Comparison of ENCODE assay signal across 22 cellular contexts in genomic region chr12:100591979-100592378, GRCh38. TPM values are rescaled to one million over a fixed set of nuclear protein-coding genes. Genes with fewer than 3 reads are reported as not detected.
DNase-seq lines count a peak whose midpoint lies in the region; ATAC-seq and TF ChIP-seq lines count a peak whose summit lies in the region.
"Had no signal": no experiment of that assay in that cellular context is flagged by ENCODE, and none has a peak within 500 bp of the region (broad histone marks: within the 10 kb centered on the region; RNA-seq: fewer than 3 reads in every experiment).

No MANE protein-coding gene starts in this region.

- H4K91ac ChIP-seq in IMR-90 (ENCODE audit: insufficient read depth, low read depth, low read length): no peak overlapping the region

- no peak overlapping the region for H3K56ac ChIP-seq in IMR-90 (ENCODE audit: extremely low read depth, insufficient read depth, low read length)

- 0 out of 2 replicates have a peak overlapping the region, but pooled peaks have one; percentile 63 for H4K5ac ChIP-seq in IMR-90 (ENCODE audit: low read depth, low read length)

- H2AK9ac ChIP-seq in IMR-90 (replicated peaks; ENCODE audit: low read depth, low read length, poor library complexity): no peak overlapping the region

- no peaks in the 10 kb centered on the region for H3K9me1 ChIP-seq in IMR-90 (ENCODE audit: insufficient read depth, low read length)

- no CpG with 5 or more reads among the region's 4 CpGs for WGBS in IMR-90 (ENCODE audit: extremely low coverage in 2 of 2, insufficient read length in 1 of 2), 2 experiments

- H4K8ac ChIP-seq in IMR-90 (ENCODE audit: low read depth in 2 of 2, low read length in 2 of 2): 0 out of 4 replicates have a peak overlapping the region, but pooled peaks of 1 of the 2 experiments have one; percentile 16

- no peaks in the 10 kb centered on the region for H3K36me3 ChIP-seq in IMR-90 (ENCODE audit: control insufficient read depth, insufficient read depth, low read length)

- H4K20me1 ChIP-seq in IMR-90 (ENCODE audit: insufficient read depth, low read length): no peaks in the 10 kb centered on the region

- no peak overlapping the region for H3K4me3 ChIP-seq in IMR-90 (ENCODE audit: insufficient read depth, low read depth, low read length)
- H3K4me3 ChIP-seq: PC-9, SJSA1 had no signal

- dilution Hi-C loops in IMR-90 (cut with HindIII; ENCODE audit: low sequenced_read_pairs, unreplicated experiment): no loop called here

- no peak overlapping the region; the same call in 1 of the 2 replicates for H3K18ac ChIP-seq in IMR-90 (ENCODE audit: low read depth, low read length)

- 0 out of 2 replicates have a peak, but pooled peaks cover 2% of the 10 kb centered on the region for H3K9me3 ChIP-seq in IMR-90 (ENCODE audit: control insufficient read depth, insufficient read depth, low read length)
- H3K9me3 ChIP-seq: SJSA1 had no signal

- no peak overlapping the region for H2BK5ac ChIP-seq in IMR-90 (ENCODE audit: low read depth, low read length, poor library complexity, severe bottlenecking)

- TF ChIP-seq RAD21 in IMR-90 (IDR thresholded peaks at IDR 0.05; ENCODE audit: low read length): no peak

- ATAC-seq in IMR-90 (ENCODE audit: low read depth) (no peak), HG03439 (IDR thresholded peaks at IDR 0.05; ENCODE audit: unreplicated experiment) (no peak)

- no peak overlapping the region for H2BK15ac ChIP-seq in IMR-90 (ENCODE audit: low read depth, low read length)

- H3K4me2 ChIP-seq in IMR-90 (ENCODE audit: low read depth, low read length): no peak overlapping the region
- H3K4me2 ChIP-seq: PC-9 had no signal

- H3K27ac ChIP-seq in IMR-90 (ENCODE audit: insufficient read depth, low read length): no peak overlapping the region
- H3K27ac ChIP-seq: HL-60, PC-9, SJSA1 had no signal

- H2AFZ ChIP-seq in IMR-90 (replicated peaks; ENCODE audit: low read length, poor library complexity): no peak overlapping the region
- H2AFZ ChIP-seq: PC-9 had no signal

- DNase-seq in COLO829 (ENCODE audit: low spot score) (peak; percentile 69), IMR-90 (no peak), RPMI7951 (ENCODE audit: low read depth) (peak; percentile 73), left kidney (ENCODE audit: low read depth, low spot score) (peak; percentile 7), DMS79 treated with DMSO at 0.1 percent for 48 hours (lab: John Stamatoyannopoulos, UW) (no peak), kidney glomerular epithelial cell (lab: John Stamatoyannopoulos, UW) (no peak), NCI-H1694 (lab: John Stamatoyannopoulos, UW) (no peak)
- DNase-seq: C1 segment of cervical spinal cord; CD8-positive, alpha-beta memory T cell; DMS79; H9; Karpas-422; MM.1S; NCI-H1092; NCI-H1436 treated with DMSO at 0.1 percent for 48 hours; NCI-H2029 treated with DMSO at 0.1 percent for 48 hours; PC-9 had no signal

- in situ Hi-C loops in IMR-90 (cut with MboI; ENCODE audit: low sequenced_read_pairs): no loop called here

- no peak overlapping the region for H2AK5ac ChIP-seq in IMR-90 (ENCODE audit: low read depth, low read length)

- POLR2A ChIA-PET in IMR-90 (lab: Charles Lee; ENCODE audit: unreplicated experiment): interaction anchor here (0.7 kb wide), 1 partner anchor 1890 kb away, joined by 3 read pairs; no protein-coding TSS in a partner anchor

- no peak for TF ChIP-seq POLR2A in IMR-90 (IDR thresholded peaks at IDR 0.05; ENCODE audit: low read depth, low read length)

- H2BK120ac ChIP-seq in IMR-90 (ENCODE audit: low read depth, low read length): no peak overlapping the region

- H3K23ac ChIP-seq in IMR-90 (ENCODE audit: low read depth, low read length): peak overlapping the region; percentile 73; the same call in 1 of the 2 replicates

- H3K27me3 ChIP-seq in IMR-90 (ENCODE audit: control insufficient read depth, insufficient read depth, low read length): no peaks in the 10 kb centered on the region
- H3K27me3 ChIP-seq: SJSA1 had no signal

- peaks cover 18% of the 10 kb centered on the region in 2 experiments for H3K79me1 ChIP-seq in IMR-90 (ENCODE audit: low read depth in 1 of 2, low read length in 2 of 2)

- intact Hi-C loops in IMR-90 (cut with micrococcal nuclease): no loop called here

- CTCF ChIA-PET in IMR-90 (lab: Yijun Ruan, JAX): no interaction called here

- H3K4me1 ChIP-seq in IMR-90 (ENCODE audit: control insufficient read depth, insufficient read depth, low read length): no peaks in the 10 kb centered on the region

- H3K4ac ChIP-seq in IMR-90 (ENCODE audit: low read depth, low read length): no peak overlapping the region

- no peak for TF ChIP-seq CTCF in IMR-90 (conservative IDR thresholded peaks at IDR 0.05; ENCODE audit: low read depth, low read length)

- H3K9ac ChIP-seq in IMR-90 (ENCODE audit: low read depth, low read length): no peak overlapping the region

- H3K14ac ChIP-seq in IMR-90 (replicated peaks; ENCODE audit: low read depth, low read length): no peak overlapping the region

- no peak overlapping the region for H2BK20ac ChIP-seq in IMR-90 (ENCODE audit: low read depth, low read length)

- BruUV-seq in IMR-90 (replicated peaks; lab: Mats Ljungman, UMichigan): no TSS peak

TF ChIP-seq in IMR-90, 13 proteins besides CTCF, POLR2A, EP300 and RAD21:
- TF ChIP-seq MAZ (IDR thresholded peaks at IDR 0.05; ENCODE audit: borderline replicate concordance, low read depth, low read length) (no peak), RFX5 (IDR thresholded peaks at IDR 0.05; ENCODE audit: low read depth, low read length) (no peak), FOS (IDR thresholded peaks at IDR 0.05; ENCODE audit: low read depth, low read length) (no peak), CHD1 (IDR thresholded peaks at IDR 0.05; ENCODE audit: low read depth, low read length) (no peak), BHLHE40 (IDR thresholded peaks at IDR 0.05; ENCODE audit: low read depth, low read length) (no peak), MXI1 (IDR thresholded peaks at IDR 0.05; ENCODE audit: borderline replicate concordance, low read depth, low read length) (no peak), RCOR1 (IDR thresholded peaks at IDR 0.05; ENCODE audit: insufficient replicate concordance, low read length) (no peak), ELK1 (IDR thresholded peaks at IDR 0.05; ENCODE audit: borderline replicate concordance, low read depth, low read length) (no peak), SMC3 (IDR thresholded peaks at IDR 0.05; ENCODE audit: low read depth, low read length) (no peak), MAFK (IDR thresholded peaks at IDR 0.05; ENCODE audit: low read depth, low read length) (no peak), CEBPB (IDR thresholded peaks at IDR 0.05; ENCODE audit: low read depth, low read length) (no peak), USF2 (IDR thresholded peaks at IDR 0.05; ENCODE audit: low read depth, low read length) (no peak), NFE2L2 (IDR thresholded peaks at IDR 0.05; ENCODE audit: low read depth, low read length) (no peak)

RNA-seq across cellular contexts. Expression of gene GAS2L3, which starts 18.5 kb away (rescaled TPM):
- 15.6 and 27.2 TPM in 2 replicates for total RNA-seq in IMR-90 (2012; rRNA removed)
- polyA plus RNA-seq in IMR-90 (2012; rRNA removed): 4.7 and 5.2 TPM in 2 replicates
- 0.37 and 0.60 TPM in 2 replicates for polyA plus RNA-seq in IMR-90 (2012; cell fraction: cytosol; rRNA removed)
- 0.73 and 9.0 TPM in 2 replicates for polyA plus RNA-seq in IMR-90 (2012; cell fraction: nucleus; rRNA removed; ENCODE audit: low replicate concordance)
- 63.2 and 79.4 TPM in 2 replicates for total RNA-seq in RPMI7951 (2014; rRNA removed; shearing (Covaris generic))
- total RNA-seq: HT1080 had no signal
- polyA plus RNA-seq: CD8-positive, alpha-beta memory T cell; IgD-negative memory B cell had no signal

Comparison
In these comparisons a context has a peak if more than half of its experiments do, and no peak if none do; other contexts are left out.
1. DNase-seq: peak in COLO829 (single experiment), RPMI7951 (single experiment) and left kidney (single experiment); none in IMR-90 (single experiment), DMS79 treated with DMSO at 0.1 percent for 48 hours (single experiment), kidney glomerular epithelial cell (single experiment) and NCI-H1694 (single experiment).